Comparison of ENCODE assay signal across 20 cellular contexts in the genomic region with DNA sequence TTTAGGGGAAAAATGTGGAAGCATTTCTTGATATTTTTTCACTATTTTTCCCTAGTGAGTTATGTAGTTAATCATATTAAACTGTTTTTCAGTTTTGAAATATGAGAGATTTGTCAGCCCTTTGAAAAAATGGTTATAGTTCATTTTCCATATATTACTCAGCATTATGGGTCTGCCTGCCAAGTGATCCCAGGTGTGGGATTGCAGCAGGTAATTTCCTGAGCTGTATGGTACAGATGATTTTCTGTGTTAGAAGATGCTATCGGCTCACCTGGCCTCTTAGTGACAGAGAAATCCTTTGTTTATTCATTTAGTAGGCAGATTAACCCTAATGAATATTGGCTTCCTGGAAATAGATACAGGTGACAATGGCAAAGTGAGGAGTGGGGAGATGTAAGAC.
"Had no signal": no experiment of that assay in that cellular context is flagged by ENCODE, and none has a peak within 500 bp of the region (broad histone marks: within the 10 kb centered on the region; RNA-seq: fewer than 3 reads in every experiment).

No MANE protein-coding gene starts in this region.

- H3K27ac ChIP-seq: dorsolateral prefrontal cortex, gastrocnemius medialis, neutrophil, psoas muscle, right lobe of liver, testis, tibial nerve, upper lobe of right lung had no signal

- H3K4me1 ChIP-seq: psoas muscle, right lobe of liver, testis had no signal

- DNase-seq: cortex of kidney; dorsolateral prefrontal cortex; effector CD8-positive, alpha-beta T cell; gastrocnemius medialis; heart right ventricle; hypothalamus; kidney glomerular epithelial cell; mucosa of descending colon; naive thymus-derived CD8-positive, alpha-beta T cell; psoas muscle; retina; right lobe of liver; stimulated activated CD4-positive, alpha-beta T cell treated with anti-CD3 and anti-CD28 coated beads, Interleukin-4, amount 100 ng/mL, for 1 hour; stimulated activated CD8-positive, alpha-beta memory T cell treated with anti-CD3 and anti-CD28 coated beads, Interleukin-4, amount 100 ng/mL, for 48 hours; testis; upper lobe of right lung had no signal

- ATAC-seq: esophagus mucosa; gastrocnemius medialis; heart right ventricle; mucosa of descending colon; naive thymus-derived CD8-positive, alpha-beta T cell; psoas muscle; right lobe of liver; stimulated activated memory B cell treated with anti-CD40 and anti-IgM and Interleukin-4, amounts not matched to agents 10 μg/mL and 1 μg/mL and 100 μg/mL, for 72 hours; upper lobe of right lung had no signal

- H3K27me3 ChIP-seq: dorsolateral prefrontal cortex, gastrocnemius medialis, heart right ventricle, neutrophil, right lobe of liver, testis, tibial nerve, upper lobe of right lung had no signal
